25 cellular contexts compared by ENCODE assay signal in the genomic region with DNA sequence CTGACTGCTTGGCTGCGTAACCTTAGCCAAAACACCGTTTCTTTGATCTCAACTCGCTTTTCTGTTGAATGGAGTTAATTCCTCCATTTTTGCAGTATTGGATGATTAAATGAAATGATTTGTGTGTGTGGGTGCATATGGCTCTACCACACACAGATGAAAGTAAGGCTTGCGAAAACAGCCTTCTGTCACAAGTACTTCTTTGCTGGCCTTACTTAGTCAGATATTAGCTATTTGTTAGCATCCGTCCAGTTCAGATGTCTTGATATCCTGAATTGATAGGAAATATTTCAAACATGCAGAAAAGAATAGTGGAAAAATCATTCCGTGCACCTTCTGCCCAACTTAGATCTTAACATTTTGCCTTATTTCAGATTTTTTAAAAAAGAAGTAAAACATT. TPM values are rescaled to one million over a fixed set of nuclear protein-coding genes. Genes with fewer than 3 reads are reported as not detected.
DNase-seq lines count a peak whose midpoint lies in the region; ATAC-seq, FAIRE-seq and TF ChIP-seq lines count a peak whose summit lies in the region.
"Had no signal": no experiment of that assay in that cellular context is flagged by ENCODE, and none has a peak within 500 bp of the region (broad histone marks: within the 10 kb centered on the region; RNA-seq: fewer than 3 reads in every experiment).

No MANE protein-coding gene starts in this region.

- no peak overlapping the region for H3K4me3 ChIP-seq in Loucy (ENCODE audit: low read length, poor library complexity, severe bottlenecking)
- no peak overlapping the region for H3K4me3 ChIP-seq in H1 (ENCODE audit: extremely low read depth in 1 of 4, insufficient read depth in 2 of 4, low read depth in 3 of 4, low read length in 4 of 4)
- no peak overlapping the region for H3K4me3 ChIP-seq in osteoblast (ENCODE audit: insufficient read depth, low read length)
- H3K4me3 ChIP-seq: body of pancreas, colonic mucosa, lower lobe of right lung, thyroid gland had no signal

- H3K36me3 ChIP-seq in Loucy (ENCODE audit: insufficient read depth, low read length) (no peaks in the 10 kb centered on the region), H1 (ENCODE audit: control insufficient read depth in 2 of 4, insufficient read depth in 4 of 4, low read length in 3 of 4) (no peaks in the 10 kb centered on the region), osteoblast (ENCODE audit: insufficient read depth, low read length) (no peaks in the 10 kb centered on the region)
- H3K36me3 ChIP-seq: colonic mucosa, lower lobe of right lung, thyroid gland had no signal

- peak overlapping the region; percentile 31 for H3K4me3 Mint-ChIP-seq in T-helper 2 cell treated with Interferon-gamma antibody and Interleukin-4, amounts not matched to agents 5 μg/mL and 100 μg/mL, for 36 hours
- H3K4me3 Mint-ChIP-seq: activated naive CD4-positive, alpha-beta T cell treated with anti-CD3 and anti-CD28 coated beads, Interleukin-2, amount 50 U/mL, for 24 hours; stimulated activated naive B cell treated with anti-CD40 and anti-IgM and Interleukin-4, amounts not matched to agents 10 μg/mL and 1 μg/mL and 100 μg/mL, for 72 hours; T-cell had no signal

- no peak overlapping the region for H4K91ac ChIP-seq in H1 (replicated peaks; ENCODE audit: insufficient read length, low read length)

- TF ChIP-seq POLR2A in H1 (IDR thresholded peaks at IDR 0.05; ENCODE audit: control extremely low read depth in 1 of 2, low read depth in 2 of 2, low read length in 2 of 2) = no peak

- no peak for TF ChIP-seq RAD21 in H1 (IDR thresholded peaks at IDR 0.05 in 1 of 2, conservative IDR thresholded peaks at IDR 0.05 in 1 of 2; ENCODE audit: low read depth in 2 of 2, low read length in 2 of 2)

- peaks cover 45% of the 10 kb centered on the region for H3K4me1 Mint-ChIP-seq in T-helper 2 cell treated with Interferon-gamma antibody and Interleukin-4, amounts not matched to agents 5 μg/mL and 100 μg/mL, for 36 hours (ENCODE audit: low read depth)

- H3K27me3 ChIP-seq in Loucy (ENCODE audit: insufficient read depth, low read length, poor library complexity, severe bottlenecking) (no peaks in the 10 kb centered on the region), H1 (replicated peaks in 1 of 4; ENCODE audit: control insufficient read depth in 3 of 4, extremely low read depth in 1 of 4, insufficient read depth in 3 of 4, low read length in 3 of 4) (no peaks in the 10 kb centered on the region), osteoblast (ENCODE audit: insufficient read depth, low read length) (no peaks in the 10 kb centered on the region)
- H3K27me3 ChIP-seq: body of pancreas, colonic mucosa, thyroid gland had no signal

- H3K23ac ChIP-seq in H1 (ENCODE audit: insufficient read length) = no peak overlapping the region

- no peak for TF ChIP-seq EP300 in H1 (IDR thresholded peaks at IDR 0.05; ENCODE audit: borderline replicate concordance in 1 of 2, low read depth in 2 of 2, low read length in 2 of 2)

- no peak for TF ChIP-seq CTCF in Loucy (conservative IDR thresholded peaks at IDR 0.05; ENCODE audit: low read length)
- no peak for TF ChIP-seq CTCF in H1 (IDR thresholded peaks at IDR 0.05; ENCODE audit: control extremely low read depth in 1 of 3, insufficient read depth in 1 of 3, low read depth in 1 of 3, low read length in 3 of 3)
- no peak for TF ChIP-seq CTCF in osteoblast (IDR thresholded peaks at IDR 0.05; ENCODE audit: extremely low read depth, low read depth, low read length)

- no peak overlapping the region for H3K14ac ChIP-seq in H1 (ENCODE audit: insufficient read length)

- no peak overlapping the region for H2BK12ac ChIP-seq in H1 (ENCODE audit: low read depth, low read length)

- H3K27ac Mint-ChIP-seq in T-helper 2 cell treated with Interferon-gamma antibody and Interleukin-4, amounts not matched to agents 5 μg/mL and 100 μg/mL, for 36 hours = no peak overlapping the region
- H3K27ac Mint-ChIP-seq: activated naive CD4-positive, alpha-beta T cell treated with anti-CD3 and anti-CD28 coated beads, Interleukin-2, amount 50 U/mL, for 24 hours; stimulated activated naive B cell treated with anti-CD40 and anti-IgM and Interleukin-4, amounts not matched to agents 10 μg/mL and 1 μg/mL and 100 μg/mL, for 72 hours had no signal

- DNase-seq in T-helper 2 cell treated with Interferon-gamma antibody and Interleukin-4, amounts not matched to agents 5 μg/mL and 100 μg/mL, for 36 hours (ENCODE audit: low spot score) = no peak
- DNase-seq in T-helper 2 cell (no peak), H1 (ENCODE audit: low read depth in 1 of 2, low spot score in 2 of 2) (no peak), osteoblast (ENCODE audit: insufficient read length, low spot score, missing footprints) (no peak), substantia nigra (lab: John Stamatoyannopoulos, UW) (no peak), ecto neural progenitor cell (ENCODE audit: low spot score) (no peak)
- DNase-seq: activated CD8-positive, alpha-beta memory T cell treated with anti-CD3 and anti-CD28 coated beads for 24 hours; activated T-cell treated with anti-CD3 and anti-CD28 coated beads, Interleukin-2, amount 50 U/mL, for 48 hours; body of pancreas; colonic mucosa; Kasumi-1; lower lobe of right lung; NCI-H187 treated with DMSO at 0.1 percent for 48 hours; psoas muscle; SIG-M5; small intestine; stimulated activated CD4-positive, alpha-beta T cell treated with anti-CD3 and anti-CD28 coated beads, Interleukin-2, amount 100 ng/mL, for 24 hours; stimulated activated naive B cell treated with anti-CD40 and anti-IgM and Interleukin-4, amounts not matched to agents 10 μg/mL and 1 μg/mL and 100 μg/mL, for 72 hours; T-cell; thyroid gland had no signal

- H3K4me2 ChIP-seq in Loucy (ENCODE audit: low read depth, low read length, poor library complexity, severe bottlenecking) = peak overlapping the region; percentile 4
- no peak overlapping the region for H3K4me2 ChIP-seq in H1 (ENCODE audit: insufficient read depth in 1 of 2, low read depth in 2 of 2, low read length in 2 of 2)
- peak overlapping the region; percentile 51 for H3K4me2 ChIP-seq in osteoblast (ENCODE audit: insufficient read depth, low read length)

- H3K56ac ChIP-seq in H1 (replicated peaks; ENCODE audit: insufficient read length, low read depth, low read length) = no peak overlapping the region

- H3K18ac ChIP-seq in H1 (ENCODE audit: extremely low read depth, low read length) = no peak overlapping the region

- POLR2A ChIA-PET in H1 (lab: Charles Lee; ENCODE audit: partially characterized antibody) = no interaction called here

- no peak overlapping the region for H2BK20ac ChIP-seq in H1 (ENCODE audit: low read length)

- H4K20me1 ChIP-seq in Loucy (ENCODE audit: insufficient read depth, low read length, poor library complexity, severe bottlenecking) (peaks cover 4% of the 10 kb centered on the region), H1 (replicated peaks in 1 of 2; ENCODE audit: control insufficient read depth in 1 of 2, insufficient read depth in 2 of 2, low read length in 2 of 2) (no peaks in the 10 kb centered on the region), osteoblast (ENCODE audit: insufficient read depth, low read length) (peaks cover 12% of the 10 kb centered on the region)

- H3K27me3 Mint-ChIP-seq in T-helper 2 cell treated with Interferon-gamma antibody and Interleukin-4, amounts not matched to agents 5 μg/mL and 100 μg/mL, for 36 hours (ENCODE audit: low read depth) = no peaks in the 10 kb centered on the region
- H3K27me3 Mint-ChIP-seq: activated naive CD4-positive, alpha-beta T cell treated with anti-CD3 and anti-CD28 coated beads, Interleukin-2, amount 50 U/mL, for 24 hours; stimulated activated naive B cell treated with anti-CD40 and anti-IgM and Interleukin-4, amounts not matched to agents 10 μg/mL and 1 μg/mL and 100 μg/mL, for 72 hours; T-cell had no signal

- no peak overlapping the region for H4K5ac ChIP-seq in H1 (ENCODE audit: insufficient read length, low read depth, low read length)

- CTCF ChIA-PET in H1 (lab: Charles Lee; ENCODE audit: partially characterized antibody) = interaction anchor here (0.7 kb wide), 1 partner anchor 128 kb away, joined by 3 read pairs; no protein-coding TSS in a partner anchor

- no peaks in the 10 kb centered on the region for H3F3A ChIP-seq in Loucy (ENCODE audit: low read depth)

- H3K9ac ChIP-seq in Loucy (ENCODE audit: low read depth, low read length, poor library complexity, severe bottlenecking) (no peak overlapping the region), H1 (replicated peaks in 1 of 4; ENCODE audit: extremely low read depth in 1 of 4, low read depth in 3 of 4, low read length in 3 of 4) (no peak overlapping the region)

- FAIRE-seq in H1 (lab: Jason Lieb, UNC) = peak; percentile 19
- FAIRE-seq: endometrium, small intestine had no signal

- ATAC-seq in HG02852 (IDR thresholded peaks at IDR 0.05; ENCODE audit: unreplicated experiment) = no peak
- ATAC-seq: body of pancreas; lower lobe of right lung; stimulated activated naive B cell treated with anti-CD40 and anti-IgM and Interleukin-4, amounts not matched to agents 10 μg/mL and 1 μg/mL and 100 μg/mL, for 72 hours; T-cell had no signal

- peaks cover 2% of the 10 kb centered on the region; the same call in 1 of the 2 replicates for H3K79me1 ChIP-seq in H1 (ENCODE audit: low read depth, low read length)

- H3K9me3 Mint-ChIP-seq in T-helper 2 cell treated with Interferon-gamma antibody and Interleukin-4, amounts not matched to agents 5 μg/mL and 100 μg/mL, for 36 hours = no peaks in the 10 kb centered on the region
- H3K9me3 Mint-ChIP-seq: activated naive CD4-positive, alpha-beta T cell treated with anti-CD3 and anti-CD28 coated beads, Interleukin-2, amount 50 U/mL, for 24 hours; T-cell had no signal

- no peaks in the 10 kb centered on the region; the same call in 1 of the 2 replicates for H3K23me2 ChIP-seq in H1 (ENCODE audit: low read depth, low read length)

- H3K79me2 ChIP-seq in Loucy (ENCODE audit: insufficient read depth, low read length) (peaks cover 73% of the 10 kb centered on the region), H1 (ENCODE audit: control insufficient read depth in 1 of 2, insufficient read depth in 2 of 2, low read length in 2 of 2) (peaks cover 0 to 14% of the 10 kb centered on the region in 2 experiments; a peak in 2 of 4 replicates), osteoblast (ENCODE audit: insufficient read depth, low read length) (peaks cover 23% of the 10 kb centered on the region)

- H3K4me1 ChIP-seq in Loucy (ENCODE audit: insufficient read depth, low read length, poor library complexity, severe bottlenecking) (peaks cover 20% of the 10 kb centered on the region), H1 (replicated peaks in 1 of 4; ENCODE audit: control insufficient read depth in 3 of 4, insufficient read depth in 4 of 4, low read length in 3 of 4) (no peaks in the 10 kb centered on the region), osteoblast (ENCODE audit: insufficient read depth, low read length) (peaks cover 10% of the 10 kb centered on the region)
- H3K4me1 ChIP-seq: colonic mucosa had no signal

- no peak overlapping the region for H3K27ac ChIP-seq in H1 (ENCODE audit: low read depth, low read length)
- H3K27ac ChIP-seq in osteoblast (ENCODE audit: low read depth, low read length) = no peak overlapping the region
- H3K27ac ChIP-seq in substantia nigra (ENCODE audit: low read depth, low read length, poor library complexity, severe bottlenecking) = no peak overlapping the region
- H3K27ac ChIP-seq: 22Rv1, body of pancreas, colonic mucosa, lower lobe of right lung, psoas muscle, thyroid gland had no signal

- H3K4ac ChIP-seq in H1 (replicated peaks; ENCODE audit: insufficient read length, low read depth, low read length) = no peak overlapping the region

- no peak overlapping the region for H2BK5ac ChIP-seq in H1 (ENCODE audit: low read depth, low read length)

- H3K9me2 ChIP-seq in Loucy (replicated peaks; ENCODE audit: low read depth, low read length) = no peaks in the 10 kb centered on the region

- no peaks in the 10 kb centered on the region for H3K36me3 Mint-ChIP-seq in T-helper 2 cell treated with Interferon-gamma antibody and Interleukin-4, amounts not matched to agents 5 μg/mL and 100 μg/mL, for 36 hours (ENCODE audit: low read depth)
- H3K36me3 Mint-ChIP-seq: T-cell had no signal

- WGBS in H1 (ENCODE audit: extremely low coverage in 1 of 2, insufficient coverage in 1 of 2, insufficient read length in 1 of 2, insufficient replicate concordance in 2 of 2, low coverage in 1 of 2, low lambda C conversion rate in 2 of 2, missing lambda C conversion rate in 1 of 2), 2 experiments = 90% methylated on average over 6 of the region's 6 CpGs; no CpG with 5 or more reads in 1 of the 2 experiments

- no peak overlapping the region for H2AK5ac ChIP-seq in H1 (ENCODE audit: low read depth, low read length)

- no peaks in the 10 kb centered on the region for H3K9me3 ChIP-seq in Loucy (ENCODE audit: insufficient read depth, low read depth, low read length)
- no peaks in the 10 kb centered on the region for H3K9me3 ChIP-seq in H1 (ENCODE audit: insufficient read depth in 2 of 2, low read depth in 1 of 2, low read length in 1 of 2)
- no peaks in the 10 kb centered on the region for H3K9me3 ChIP-seq in osteoblast (ENCODE audit: low read depth, low read length)
- H3K9me3 ChIP-seq: body of pancreas, colonic mucosa, lower lobe of right lung, psoas muscle, thyroid gland had no signal

- no peak overlapping the region for H2BK15ac ChIP-seq in H1 (ENCODE audit: low read length)

- H2AFZ ChIP-seq in Loucy (ENCODE audit: low read length) = no peak overlapping the region
- no peak overlapping the region for H2AFZ ChIP-seq in H1 (ENCODE audit: low read length)
- H2AFZ ChIP-seq in osteoblast (ENCODE audit: low read length) = no peak overlapping the region

- no peak overlapping the region for H4K8ac ChIP-seq in H1 (ENCODE audit: extremely low read depth, insufficient read depth, low read length)

- no peak overlapping the region for H2BK120ac ChIP-seq in H1 (replicated peaks; ENCODE audit: low read depth, low read length)

RNA-seq across cellular contexts. Expression of a gene that starts 21.8 kb away (rescaled TPM):
- 16.6 and 17.9 TPM in 2 replicates for total RNA-seq in H1 (2021; fragmentation: NEBNext Ultra II Directional; extraction: Animal tissue kit (Norgen Biotek cat#: 25700))
- 8.3 and 12.8 TPM in 2 replicates for polyA plus RNA-seq in H1 (2011; rRNA removed)
- polyA plus RNA-seq in H1 (2011; cell fraction: cytosol; rRNA removed) = 12.0 TPM
- 12.3 TPM for polyA plus RNA-seq in H1 (2011; cell fraction: nucleus; rRNA removed)
- polyA plus RNA-seq in H1 (2012, experiment 1 of 2) = 8.1 to 11.5 TPM (median 10.3 TPM) in 4 replicates
- 0.75 TPM for polyA plus RNA-seq in H1 (2012, experiment 2 of 2)
- 8.9 TPM for polyA plus RNA-seq in H1 (2013, experiment 1 of 2)
- polyA plus RNA-seq in H1 (2013, experiment 2 of 2) = 8.7 TPM
- polyA minus RNA-seq in H1 (2011; rRNA and poly(A)+ RNA removed) = 40.0 and 47.1 TPM in 2 replicates
- 15.0 TPM for polyA minus RNA-seq in H1 (2011; cell fraction: cytosol; rRNA and poly(A)+ RNA removed)
- polyA minus RNA-seq in H1 (2011; cell fraction: nucleus; rRNA and poly(A)+ RNA removed) = 59.0 TPM
- total RNA-seq in osteoblast = 23.2 and 25.0 TPM in 2 replicates

Comparison
In these comparisons a context has a peak if more than half of its experiments do, and no peak if none do; other contexts are left out.
1. H3K4me2 ChIP-seq: peak in Loucy (single experiment) and osteoblast (single experiment); none in H1 (0 of 2).